1 cellular context compared by ENCODE assay signal in genomic region chr1:84996846-84997666, GRCh38.
TF ChIP-seq lines count a peak whose summit lies in the region.

TSS of gene MCOLN2 (minus strand) at chr1:84997113. CDS start at chr1:84996872, 241 bp downstream.

TF ChIP-seq in GM12878, 131 proteins besides CTCF, POLR2A, EP300 and RAD21 (continued from another document and continues in another):
- peak; percentile 34; the same call in 1 of the 2 replicates for TF ChIP-seq ZBTB40 (IDR thresholded peaks at IDR 0.05; ENCODE audit: borderline replicate concordance)
- TF ChIP-seq SIN3A (IDR thresholded peaks at IDR 0.05; ENCODE audit: low read depth, low read length), result 0 out of 2 replicates have a peak, but pooled peaks have one; percentile 7
- TF ChIP-seq CEBPB (IDR thresholded peaks at IDR 0.05; ENCODE audit: borderline replicate concordance in 1 of 2, low read depth in 2 of 2, low read length in 2 of 2), result no peak
- TF ChIP-seq ZNF687 (IDR thresholded peaks at IDR 0.05), result 0 out of 2 replicates have a peak, but pooled peaks have one; percentile 38
- TF ChIP-seq E2F8 (IDR thresholded peaks at IDR 0.05; ENCODE audit: low read depth, partially characterized antibody), result no peak
- no peak for TF ChIP-seq CHD4 (IDR thresholded peaks at IDR 0.05)
- TF ChIP-seq CREB1 (IDR thresholded peaks at IDR 0.05; ENCODE audit: low read depth), result no peak
- no peak for TF ChIP-seq ESRRA (IDR thresholded peaks at IDR 0.05; ENCODE audit: low read length)
- TF ChIP-seq BHLHE40 (IDR thresholded peaks at IDR 0.05; ENCODE audit: borderline replicate concordance in 1 of 2, low read depth in 2 of 2, low read length in 1 of 2), result peak in 1 of 2 experiments; percentile 20; a peak in 1 of 4 replicates
- TF ChIP-seq TCF12 (IDR thresholded peaks at IDR 0.05; ENCODE audit: low read depth, low read length), result no peak
- TF ChIP-seq IKZF1 (conservative IDR thresholded peaks at IDR 0.05), result peak; percentile 45
- no peak for TF ChIP-seq ZNF622 (IDR thresholded peaks at IDR 0.05)
- TF ChIP-seq CHD1 (IDR thresholded peaks at IDR 0.05; ENCODE audit: low read depth, low read length), result no peak
- no peak for TF ChIP-seq PBX3 (IDR thresholded peaks at IDR 0.05; ENCODE audit: insufficient replicate concordance, low read depth, low read length)
- no peak for TF ChIP-seq SUPT20H (IDR thresholded peaks at IDR 0.05; ENCODE audit: borderline replicate concordance, control insufficient read depth, low read depth, low read length)
- TF ChIP-seq ATF3 (IDR thresholded peaks at IDR 0.05; ENCODE audit: borderline replicate concordance, extremely low read depth, low read depth, low read length), result no peak
- TF ChIP-seq MAX (IDR thresholded peaks at IDR 0.05; ENCODE audit: low read depth, low read length), result peak; percentile 13; the same call in 1 of the 2 replicates
- no peak for TF ChIP-seq USF1 (IDR thresholded peaks at IDR 0.05; ENCODE audit: borderline replicate concordance, extremely low read length, insufficient read depth, low read depth, low read length)
- no peak for TF ChIP-seq HSF1 (IDR thresholded peaks at IDR 0.05; ENCODE audit: low read depth, low read length)
- TF ChIP-seq SP1 (IDR thresholded peaks at IDR 0.05; ENCODE audit: low read depth, low read length), result no peak
- no peak for TF ChIP-seq IRF4 (IDR thresholded peaks at IDR 0.05; ENCODE audit: low read depth, low read length)
- TF ChIP-seq NBN (IDR thresholded peaks at IDR 0.05), result no peak
- TF ChIP-seq ZSCAN29 (IDR thresholded peaks at IDR 0.05), result no peak
- TF ChIP-seq SMC3 (IDR thresholded peaks at IDR 0.05; ENCODE audit: borderline replicate concordance, low read length), result no peak
- TF ChIP-seq PAX8 (IDR thresholded peaks at IDR 0.05), result no peak
- no peak for TF ChIP-seq KDM1A (IDR thresholded peaks at IDR 0.05; ENCODE audit: borderline replicate concordance)
- peak; percentile 70 for TF ChIP-seq NKRF (conservative IDR thresholded peaks at IDR 0.05)
- TF ChIP-seq SRF (IDR thresholded peaks at IDR 0.05; ENCODE audit: low read depth in 2 of 2, low read length in 2 of 2), result no peak
- no peak for TF ChIP-seq MEF2A (IDR thresholded peaks at IDR 0.05; ENCODE audit: insufficient read depth, low read depth, low read length)
- no peak for TF ChIP-seq FOXK2 (IDR thresholded peaks at IDR 0.05)
- no peak for TF ChIP-seq SMAD5 (IDR thresholded peaks at IDR 0.05; ENCODE audit: low read depth)
- no peak for TF ChIP-seq STAT1 (conservative IDR thresholded peaks at IDR 0.05)
- no peak for TF ChIP-seq HDAC2 (IDR thresholded peaks at IDR 0.05)
- no peak for TF ChIP-seq ASH2L (IDR thresholded peaks at IDR 0.05; ENCODE audit: borderline replicate concordance, low read depth)
- peak; percentile 25; the same call in 1 of the 2 replicates for TF ChIP-seq RB1 (IDR thresholded peaks at IDR 0.05; ENCODE audit: borderline replicate concordance)
- no peak for TF ChIP-seq TARDBP (IDR thresholded peaks at IDR 0.05; ENCODE audit: borderline replicate concordance)
- no peak for TF ChIP-seq RUNX3 (IDR thresholded peaks at IDR 0.05; ENCODE audit: low read length)
- TF ChIP-seq POLR2AphosphoS5 (IDR thresholded peaks at IDR 0.05; ENCODE audit: low read length), result peak; percentile 81
- no peak for TF ChIP-seq ZNF207 (IDR thresholded peaks at IDR 0.05; ENCODE audit: borderline replicate concordance)
- peak; percentile 82 for TF ChIP-seq MEF2B (IDR thresholded peaks at IDR 0.05; ENCODE audit: partially characterized antibody, poor library complexity, severe bottlenecking)
- no peak for TF ChIP-seq KLF5 (IDR thresholded peaks at IDR 0.05; ENCODE audit: partially characterized antibody)
- TF ChIP-seq E4F1 (IDR thresholded peaks at IDR 0.05; ENCODE audit: borderline replicate concordance, partially characterized antibody), result no peak
- no peak for TF ChIP-seq SREBF1 (IDR thresholded peaks at IDR 0.05; ENCODE audit: low read length)
